Comparison of ENCODE assay signal across 8 cellular contexts in the genomic region with DNA sequence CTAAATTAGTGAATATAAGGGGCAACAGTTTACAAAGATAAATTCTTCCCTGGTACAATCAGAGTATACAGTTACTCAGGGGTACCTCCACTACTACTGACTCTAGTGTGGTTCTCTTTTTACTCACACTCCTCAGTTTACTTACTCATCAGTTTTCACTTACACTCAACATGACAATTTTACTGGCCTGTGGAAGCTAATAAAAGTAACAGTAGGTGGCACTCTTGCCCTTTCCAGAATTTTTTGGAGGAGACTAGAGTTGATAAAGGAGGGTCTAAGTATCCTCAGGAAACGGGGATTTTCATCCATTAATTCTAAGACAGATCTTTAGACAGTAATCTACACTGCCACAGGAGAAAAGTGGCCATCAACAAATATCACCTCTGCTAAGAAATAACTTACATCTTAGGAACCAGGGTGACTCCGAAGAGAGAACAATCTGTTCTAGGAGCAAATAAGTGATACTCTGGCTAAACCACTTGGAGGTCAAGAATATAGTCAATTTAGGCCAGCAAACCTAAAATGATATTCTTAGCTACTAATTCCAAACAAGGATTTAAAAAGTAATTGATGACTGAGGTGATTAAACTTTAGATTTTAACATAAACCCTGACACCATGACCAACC.
DNase-seq lines count a peak whose midpoint lies in the region; ATAC-seq, FAIRE-seq and TF ChIP-seq lines count a peak whose summit lies in the region.

No MANE protein-coding gene starts in this region.

- no peak for FAIRE-seq in keratinocyte (lab: Jason Lieb, UNC)

- no peaks in the 10 kb centered on the region for H4K20me1 ChIP-seq in keratinocyte (ENCODE audit: control insufficient read depth, extremely low read depth, insufficient read depth, low read length)

- no peaks in the 10 kb centered on the region for H3K9me1 ChIP-seq in keratinocyte (ENCODE audit: control insufficient read depth, extremely low read depth, insufficient read depth, low read length)

- POLR2A ChIA-PET in MCF 10A (lab: Yijun Ruan, JAX): interaction anchor here (0.6 to 3.6 kb wide), 14 partner anchors 60 to 816 kb away, joined by 3 to 24 read pairs (median 3); a partner anchor contains a TSS

- H3K4me2 ChIP-seq in keratinocyte (ENCODE audit: control insufficient read depth, extremely low read depth, insufficient read depth, low read depth, low read length): no peak overlapping the region

- H3K79me2 ChIP-seq in keratinocyte (ENCODE audit: control insufficient read depth, insufficient read depth, low read length): peaks cover 3% of the 10 kb centered on the region

- 41 to 48% (median 46%) methylated on average over 2 of the region's 2 CpGs for WGBS in stomach, 5 donors

- DNase-seq in CD14-positive monocyte (ENCODE audit: low spot score) (no peak), GM13976 (ENCODE audit: low spot score) (peak; percentile 59), NCI-H460 (ENCODE audit: extremely low read depth, low read depth) (peak; percentile 78), MCF 10A (ENCODE audit: unreplicated experiment) (peak; percentile 63), keratinocyte (ENCODE audit: low read depth, low spot score) (peak; percentile 5), stomach (no peak)

- no TSS peak for BruUV-seq in MCF 10A (replicated peaks; lab: Mats Ljungman, UMichigan)

- H3K4me1 Mint-ChIP-seq in CD14-positive monocyte: no peaks in the 10 kb centered on the region
- no peaks in the 10 kb centered on the region for H3K4me1 Mint-ChIP-seq in MCF 10A (ENCODE audit: insufficient read depth, unreplicated experiment)

- H2AFZ ChIP-seq in keratinocyte (ENCODE audit: control insufficient read depth, low read length): no peak overlapping the region

- no peak for TF ChIP-seq EP300 in stomach (IDR thresholded peaks at IDR 0.05)

- no peak overlapping the region for H3K4me3 Mint-ChIP-seq in CD14-positive monocyte
- H3K4me3 Mint-ChIP-seq in MCF 10A (ENCODE audit: unreplicated experiment): no peak overlapping the region

- in situ Hi-C loops in GM13976 (cut with MboI; ENCODE audit: low sequenced_read_pairs, unreplicated experiment): loop anchor here (10.0 to 25.0 kb wide), 2 partner anchors 189 to 421 kb away; no protein-coding TSS in a partner anchor

- H3K36me3 ChIP-seq in keratinocyte (ENCODE audit: control insufficient read depth in 2 of 2, extremely low read depth in 1 of 2, insufficient read depth in 2 of 2, low read length in 2 of 2): peaks cover 21% of the 10 kb centered on the region in 2 experiments
- peaks cover 26 to 68% (median 63%) of the 10 kb centered on the region in 4 donors for H3K36me3 ChIP-seq in stomach

- H3K9ac ChIP-seq in keratinocyte (ENCODE audit: control insufficient read depth, extremely low read depth, insufficient read depth, low read length): no peak overlapping the region

- TF ChIP-seq POLR2A in stomach (IDR thresholded peaks at IDR 0.05): no peak

- H3K9me3 ChIP-seq in keratinocyte (ENCODE audit: control insufficient read depth, low read depth, low read length): no peaks in the 10 kb centered on the region
- H3K9me3 ChIP-seq in stomach: no peaks in the 10 kb centered on the region

- H3K27me3 ChIP-seq in keratinocyte (ENCODE audit: control insufficient read depth, extremely low read depth, insufficient read depth, low read length) (no peaks in the 10 kb centered on the region), stomach (no peaks in the 10 kb centered on the region)

- H3K4me3 ChIP-seq in keratinocyte (ENCODE audit: control insufficient read depth in 2 of 3, extremely low read depth in 1 of 3, insufficient read depth in 2 of 3, low read depth in 1 of 3, low read length in 3 of 3) (no peak overlapping the region), stomach (no peak overlapping the region)

- no peaks in the 10 kb centered on the region for H3K27me3 Mint-ChIP-seq in CD14-positive monocyte (ENCODE audit: low read depth in 3 of 3)
- no peaks in the 10 kb centered on the region for H3K27me3 Mint-ChIP-seq in MCF 10A (ENCODE audit: insufficient read depth, unreplicated experiment)

- H3K27ac Mint-ChIP-seq in CD14-positive monocyte (no peak overlapping the region), MCF 10A (ENCODE audit: low read depth, unreplicated experiment) (no peak overlapping the region)

- H3K9me3 Mint-ChIP-seq in CD14-positive monocyte (peaks cover 0 to 4% (median 0%) of the 10 kb centered on the region in 7 donors), MCF 10A (ENCODE audit: unreplicated experiment) (no peaks in the 10 kb centered on the region)

- H3K4me1 ChIP-seq in keratinocyte (ENCODE audit: control insufficient read depth, extremely low read depth, insufficient read depth, low read length) (no peaks in the 10 kb centered on the region), stomach (peaks cover 0 to 39% (median 17%) of the 10 kb centered on the region in 4 donors)

- H3K36me3 Mint-ChIP-seq in CD14-positive monocyte (peaks cover 60 to 78% of the 10 kb centered on the region in 2 donors), MCF 10A (ENCODE audit: insufficient read depth, unreplicated experiment) (peaks cover 84% of the 10 kb centered on the region)

- H3K27ac ChIP-seq in keratinocyte (ENCODE audit: control insufficient read depth, insufficient read depth, low read length): no peak overlapping the region
- H3K27ac ChIP-seq in stomach: peak overlapping the region in 1 of 5 donors; percentile 59

- ATAC-seq in HG03280 (IDR thresholded peaks at IDR 0.05; ENCODE audit: unreplicated experiment) (no peak), HG02759 (IDR thresholded peaks at IDR 0.05; ENCODE audit: unreplicated experiment) (no peak)

- dilution Hi-C loops in keratinocyte (cut with MboI; ENCODE audit: extremely low pct_ligation_motif_present, low sequenced_read_pairs): no loop called here

- TF ChIP-seq CTCF in CD14-positive monocyte (IDR thresholded peaks at IDR 0.05): peak; percentile 85
- peak; percentile 53 for TF ChIP-seq CTCF in GM13976 (IDR thresholded peaks at IDR 0.05; ENCODE audit: borderline replicate concordance, control extremely low read depth, extremely low read depth, insufficient read depth, missing control alignments)
- TF ChIP-seq CTCF in MCF 10A (IDR thresholded peaks at IDR 0.05; ENCODE audit: unreplicated experiment): peak; percentile 75
- TF ChIP-seq CTCF in keratinocyte (optimal IDR thresholded peaks at IDR 0.05 in 1 of 3, IDR thresholded peaks at IDR 0.05 in 1 of 3, conservative IDR thresholded peaks at IDR 0.05 in 1 of 3; ENCODE audit: extremely low read depth in 1 of 3, insufficient read depth in 2 of 3, low read length in 3 of 3): peak in 1 of 3 experiments; percentile 65
- peak in 5 of 7 experiments; percentile 43 to 60 (median 56) for TF ChIP-seq CTCF in stomach (IDR thresholded peaks at IDR 0.05)

- intact Hi-C loops in CD14-positive monocyte (cut with micrococcal nuclease): loop anchor here (2.0 to 10.0 kb wide), 4 partner anchors 59 to 429 kb away; a partner anchor contains a TSS
- intact Hi-C loops in MCF 10A (cut with micrococcal nuclease): loop anchor here (1.0 to 5.0 kb wide), 6 partner anchors 61 to 406 kb away; a partner anchor contains a TSS
- intact Hi-C loops in stomach (cut with DNase I; ENCODE audit: low total_unique reads): loop anchor here (10.0 kb wide), 1 partner anchor 149 kb away; no protein-coding TSS in a partner anchor

- CTCF ChIA-PET in MCF 10A (lab: Yijun Ruan, JAX): interaction anchor here (0.6 to 5.4 kb wide), 47 partner anchors 9 to 428 kb away, joined by 3 to 78 read pairs (median 4); no protein-coding TSS in a partner anchor

Comparison
In these comparisons a context has a peak if more than half of its experiments do, and no peak if none do; other contexts are left out.
1. DNase-seq: peak in GM13976 (single experiment), NCI-H460 (single experiment), MCF 10A (single experiment) and keratinocyte (single experiment); none in CD14-positive monocyte (single experiment) and stomach (single experiment).